8 cellular contexts compared by ENCODE assay signal in genomic region chr11:68412593-68413475, GRCh38. TPM values are rescaled to one million over a fixed set of nuclear protein-coding genes. Genes with fewer than 3 reads are reported as not detected.
DNase-seq lines count a peak whose midpoint lies in the region; ATAC-seq, FAIRE-seq and TF ChIP-seq lines count a peak whose summit lies in the region.

No MANE protein-coding gene starts in this region.

- H3K4me1 Mint-ChIP-seq in activated CD4-positive, alpha-beta memory T cell treated with anti-CD3 and anti-CD28 coated beads, Interleukin-2, amount 10 ng/mL, durations not matched to agents 7 days and 5 days: peaks cover 18% of the 10 kb centered on the region

- H3K27ac ChIP-seq in upper lobe of right lung (peak overlapping the region; percentile 17), small intestine (ENCODE audit: low read depth in 1 of 2, low read length in 1 of 2) (peak overlapping the region in 1 of 2 donors; percentile 37)

- no peaks in the 10 kb centered on the region for H3K36me3 Mint-ChIP-seq in activated CD4-positive, alpha-beta memory T cell treated with anti-CD3 and anti-CD28 coated beads, Interleukin-2, amount 10 ng/mL, durations not matched to agents 7 days and 5 days (ENCODE audit: low read depth)

- H3K4me3 ChIP-seq in lower leg skin (ENCODE audit: low read depth, poor library complexity, severe bottlenecking): no peak overlapping the region
- no peak overlapping the region for H3K4me3 ChIP-seq in upper lobe of right lung
- H3K4me3 ChIP-seq in small intestine (ENCODE audit: low read depth in 1 of 2, low read length in 2 of 2): no peak overlapping the region

- no peak for TF ChIP-seq POLR2A in lower leg skin (IDR thresholded peaks at IDR 0.05)

- no peak for FAIRE-seq in small intestine (lab: Jason Lieb, UNC)

- CTCF ChIA-PET in activated CD4-positive, alpha-beta memory T cell treated with anti-CD3 and anti-CD28 coated beads, Interleukin-2, amount 10 ng/mL, durations not matched to agents 7 days and 5 days (lab: Charles Lee): no interaction called here

- no peak overlapping the region for H3K27ac Mint-ChIP-seq in activated CD4-positive, alpha-beta memory T cell treated with anti-CD3 and anti-CD28 coated beads, Interleukin-2, amount 10 ng/mL, durations not matched to agents 7 days and 5 days

- peak; percentile 27 for DNase-seq in stimulated activated naive CD4-positive, alpha-beta T cell treated with Interleukin-2 at 50 U/mL for 16 hours (lab: John Stamatoyannopoulos, UW)
- DNase-seq in stimulated activated naive CD4-positive, alpha-beta T cell (lab: John Stamatoyannopoulos, UW): no peak
- peak; percentile 63 for DNase-seq in activated CD4-positive, alpha-beta memory T cell treated with anti-CD3 and anti-CD28 coated beads, Interleukin-2, amount 10 ng/mL, durations not matched to agents 7 days and 5 days
- DNase-seq in lower leg skin (ENCODE audit: low spot score in 2 of 2) (peak; percentile 74 to 92), upper lobe of right lung (no peak), small intestine (no peak)

- no peak for ATAC-seq in upper lobe of right lung
- ATAC-seq in HG02938 (IDR thresholded peaks at IDR 0.05; ENCODE audit: unreplicated experiment): no peak
- ATAC-seq in GM21526 (IDR thresholded peaks at IDR 0.05; ENCODE audit: low FRiP score, unreplicated experiment): no peak

- H3K27me3 ChIP-seq in upper lobe of right lung: no peaks in the 10 kb centered on the region
- H3K27me3 ChIP-seq in small intestine (ENCODE audit: control insufficient read depth in 2 of 2, insufficient read depth in 2 of 2, low read length in 2 of 2): no peaks in the 10 kb centered on the region

- 82 to 83% methylated on average over 24 of the region's 24 CpGs for WGBS in lower leg skin, 2 donors
- 72 to 83% (median 79%) methylated on average over 24 of the region's 24 CpGs for WGBS in small intestine, 3 donors

- H3K4me1 ChIP-seq in upper lobe of right lung (no peaks in the 10 kb centered on the region), small intestine (ENCODE audit: control insufficient read depth in 2 of 2, insufficient read depth in 1 of 2, low read depth in 1 of 2, low read length in 1 of 2) (no peaks in the 10 kb centered on the region)

- H3K36me3 ChIP-seq in upper lobe of right lung: peaks cover 74% of the 10 kb centered on the region
- H3K36me3 ChIP-seq in small intestine (ENCODE audit: control insufficient read depth in 2 of 2, insufficient read depth in 2 of 2, low read length in 2 of 2): peaks cover 12 to 14% of the 10 kb centered on the region in 2 donors

- H3K9me3 ChIP-seq in upper lobe of right lung: no peaks in the 10 kb centered on the region
- no peaks in the 10 kb centered on the region for H3K9me3 ChIP-seq in small intestine (ENCODE audit: control insufficient read depth, low read depth)

- intact Hi-C loops in lower leg skin (cut with DNase I; ENCODE audit: low total_unique reads) (no loop called here), upper lobe of right lung (cut with DNase I) (no loop called here)

- no peaks in the 10 kb centered on the region for H3K9me3 Mint-ChIP-seq in activated CD4-positive, alpha-beta memory T cell treated with anti-CD3 and anti-CD28 coated beads, Interleukin-2, amount 10 ng/mL, durations not matched to agents 7 days and 5 days

- POLR2A ChIA-PET in activated CD4-positive, alpha-beta memory T cell treated with anti-CD3 and anti-CD28 coated beads, Interleukin-2, amount 10 ng/mL, durations not matched to agents 7 days and 5 days (lab: Charles Lee): no interaction called here

- H3K4me3 Mint-ChIP-seq in activated CD4-positive, alpha-beta memory T cell treated with anti-CD3 and anti-CD28 coated beads, Interleukin-2, amount 10 ng/mL, durations not matched to agents 7 days and 5 days: no peak overlapping the region

- no peaks in the 10 kb centered on the region for H3K27me3 Mint-ChIP-seq in activated CD4-positive, alpha-beta memory T cell treated with anti-CD3 and anti-CD28 coated beads, Interleukin-2, amount 10 ng/mL, durations not matched to agents 7 days and 5 days

- TF ChIP-seq CTCF in lower leg skin (IDR thresholded peaks at IDR 0.05) (no peak), upper lobe of right lung (IDR thresholded peaks at IDR 0.05) (no peak)

RNA-seq across cellular contexts. Expression of gene PPP6R3, which starts 47.7 kb away (rescaled TPM):
- total RNA-seq in activated CD4-positive, alpha-beta memory T cell treated with anti-CD3 and anti-CD28 coated beads, Interleukin-2, amount 10 ng/mL, durations not matched to agents 7 days and 5 days: 100 to 1,000 TPM; 105 to 115 TPM
- 100 to 1,000 TPM in 1 of 4 donors, 10 to 100 TPM in 3; 74.2 to 119 (median 88.6) TPM for total RNA-seq in lower leg skin
- total RNA-seq in upper lobe of right lung: 93.2 TPM
- 10 to 100 TPM; 30.5 to 39.4 (median 38.7) TPM for polyA plus RNA-seq in small intestine

Comparison
In these comparisons a context has a peak if more than half of its experiments do, and no peak if none do; other contexts are left out.
1. DNase-seq: peak in stimulated activated naive CD4-positive, alpha-beta T cell treated with Interleukin-2 at 50 U/mL for 16 hours (single experiment), activated CD4-positive, alpha-beta memory T cell treated with anti-CD3 and anti-CD28 coated beads, Interleukin-2, amount 10 ng/mL, durations not matched to agents 7 days and 5 days (single experiment) and lower leg skin (2 of 2); none in stimulated activated naive CD4-positive, alpha-beta T cell (0 of 6), upper lobe of right lung (single experiment) and small intestine (single experiment).